ENCODE assay signal across 18 cellular contexts in the genomic region with DNA sequence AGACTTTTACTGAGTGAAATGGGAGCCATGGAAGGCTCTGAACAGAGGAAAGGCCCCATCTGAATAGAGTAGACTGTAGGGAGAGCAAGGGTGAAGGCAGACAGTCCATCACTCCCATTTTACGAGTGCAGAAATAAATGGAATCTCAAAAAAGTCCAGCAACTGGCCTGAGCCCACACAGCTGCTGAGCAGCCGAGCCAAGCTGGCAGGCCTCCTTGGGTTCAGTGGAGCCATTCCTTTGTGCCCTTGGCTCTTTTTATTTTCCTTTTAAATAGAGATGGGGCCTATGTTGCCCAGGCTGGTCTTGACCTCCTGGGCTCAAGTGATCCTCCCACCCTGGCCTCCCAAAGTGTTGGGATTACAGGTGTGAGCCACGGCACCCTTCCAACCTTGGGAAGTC. TPM values are rescaled to one million over a fixed set of nuclear protein-coding genes. Genes with fewer than 3 reads are reported as not detected.
DNase-seq lines count a peak whose midpoint lies in the region; ATAC-seq and TF ChIP-seq lines count a peak whose summit lies in the region.
"Had no signal": no experiment of that assay in that cellular context is flagged by ENCODE, and none has a peak within 500 bp of the region (broad histone marks: within the 10 kb centered on the region; RNA-seq: fewer than 3 reads in every experiment).

No MANE protein-coding gene starts in this region.

- ATAC-seq in GM23338 = no peak
- no peak for ATAC-seq in body of pancreas
- ATAC-seq in GM18868 (IDR thresholded peaks at IDR 0.05; ENCODE audit: unreplicated experiment) = no peak

- no peak for TF ChIP-seq EP300 in esophagus muscularis mucosa (IDR thresholded peaks at IDR 0.05)

- no peaks in the 10 kb centered on the region for H3K9me3 ChIP-seq in body of pancreas
- no peaks in the 10 kb centered on the region for H3K9me3 ChIP-seq in esophagus muscularis mucosa
- H3K9me3 ChIP-seq: A549 had no signal

- H3K27me3 Mint-ChIP-seq in GM23338 (ENCODE audit: insufficient read depth, low read depth, poor library complexity) = peaks cover 4% of the 10 kb centered on the region
- H3K27me3 Mint-ChIP-seq in mesothelial cell of epicardium (ENCODE audit: low read depth) = peaks cover 71% of the 10 kb centered on the region

- 0 out of 2 replicates have a peak, but pooled peaks cover 9% of the 10 kb centered on the region for H4K20me1 ChIP-seq in GM23338 (replicated peaks; ENCODE audit: insufficient read depth)

- peaks cover 15% of the 10 kb centered on the region for H3K27me3 ChIP-seq in GM23338 (ENCODE audit: insufficient read depth)
- no peaks in the 10 kb centered on the region for H3K27me3 ChIP-seq in body of pancreas
- H3K27me3 ChIP-seq in esophagus muscularis mucosa = peaks cover 0 to 69% (median 21%) of the 10 kb centered on the region in 4 donors

- H3K79me2 ChIP-seq in GM23338 (replicated peaks; ENCODE audit: insufficient read depth) = no peaks in the 10 kb centered on the region

- H3K4me1 Mint-ChIP-seq in GM23338 (no peaks in the 10 kb centered on the region), mesothelial cell of epicardium (peaks cover 7% of the 10 kb centered on the region)
- H3K4me1 Mint-ChIP-seq: CD14-positive monocyte had no signal

- H3K9me3 Mint-ChIP-seq in GM23338 (peaks cover 86% of the 10 kb centered on the region), mesothelial cell of epicardium (no peaks in the 10 kb centered on the region)
- H3K9me3 Mint-ChIP-seq: HFFc6 had no signal

- TF ChIP-seq POLR2A in body of pancreas (IDR thresholded peaks at IDR 0.05) (no peak), esophagus muscularis mucosa (IDR thresholded peaks at IDR 0.05; ENCODE audit: low read depth) (no peak)

- DNase-seq in GM23338 (ENCODE audit: low spot score) (no peak), body of pancreas (no peak), mesothelial cell of epicardium (ENCODE audit: low spot score in 2 of 2, unreplicated experiment in 2 of 2) (no peak), substantia nigra (lab: John Stamatoyannopoulos, UW) (peak in 8 of 49 donors; percentile 5 to 40 (median 15)), cerebellum (ENCODE audit: low spot score) (no peak), esophagus muscularis mucosa (ENCODE audit: extremely low spot score) (no peak)
- DNase-seq: COR-L47, HFFc6, KG1, NCI-H1092 treated with DMSO at 0.1 percent for 48 hours, NCI-H1694, NCI-H2107, NCI-H748 treated with DMSO at 0.1 percent for 48 hours, PC-3 had no signal

- intact Hi-C loops in body of pancreas (cut with DNase I) = no loop called here
- intact Hi-C loops in esophagus muscularis mucosa (cut with DNase I) = no loop called here

- H3K4me3 Mint-ChIP-seq in GM23338 (no peak overlapping the region), mesothelial cell of epicardium (peak overlapping the region; percentile 43)
- H3K4me3 Mint-ChIP-seq: HFFc6 had no signal

- no peaks in the 10 kb centered on the region for H3K9me2 ChIP-seq in GM23338 (ENCODE audit: insufficient read depth)

- H3K27ac ChIP-seq in GM23338 (ENCODE audit: low read depth) (no peak overlapping the region), body of pancreas (peak overlapping the region in 3 of 4 donors; percentile 84 to 96 (median 92)), substantia nigra (ENCODE audit: low read depth, low read length, poor library complexity, severe bottlenecking) (peak overlapping the region; percentile 97), esophagus muscularis mucosa (replicated peaks in 1 of 4) (no peak overlapping the region)
- H3K27ac ChIP-seq: A549 had no signal

- H3K36me3 ChIP-seq in GM23338 (ENCODE audit: insufficient read depth) (no peaks in the 10 kb centered on the region), body of pancreas (replicated peaks in 1 of 2; ENCODE audit: insufficient read depth in 1 of 2, low read depth in 2 of 2) (no peaks in the 10 kb centered on the region), esophagus muscularis mucosa (no peaks in the 10 kb centered on the region)

- H3K4me2 ChIP-seq in GM23338 = peak overlapping the region; percentile 97

- H3K27ac Mint-ChIP-seq in GM23338 (no peak overlapping the region), mesothelial cell of epicardium (no peak overlapping the region)
- H3K27ac Mint-ChIP-seq: CD14-positive monocyte, HFFc6 had no signal

- TF ChIP-seq CTCF in GM23338 (conservative IDR thresholded peaks at IDR 0.05; ENCODE audit: low read depth in 2 of 2) = no peak
- no peak for TF ChIP-seq CTCF in body of pancreas (IDR thresholded peaks at IDR 0.05)
- TF ChIP-seq CTCF in mesothelial cell of epicardium (IDR thresholded peaks at IDR 0.05; ENCODE audit: unreplicated experiment) = no peak
- TF ChIP-seq CTCF in esophagus muscularis mucosa (IDR thresholded peaks at IDR 0.05) = no peak

- H3K4me1 ChIP-seq in GM23338 (ENCODE audit: insufficient read depth) (peaks cover 4% of the 10 kb centered on the region; the same call in 1 of the 2 replicates), body of pancreas (peaks cover 46% of the 10 kb centered on the region), esophagus muscularis mucosa (peaks cover 22 to 50% (median 37%) of the 10 kb centered on the region in 4 donors)

- peaks cover 11% of the 10 kb centered on the region; the same call in 1 of the 2 replicates for H3F3A ChIP-seq in GM23338 (replicated peaks; ENCODE audit: low read depth)

- peaks cover 45% of the 10 kb centered on the region for H3K36me3 Mint-ChIP-seq in GM23338 (ENCODE audit: low read depth)
- no peaks in the 10 kb centered on the region for H3K36me3 Mint-ChIP-seq in mesothelial cell of epicardium
- H3K36me3 Mint-ChIP-seq: CD14-positive monocyte had no signal

- H3K4me3 ChIP-seq in GM23338 = peak overlapping the region; percentile 84
- no peak overlapping the region for H3K4me3 ChIP-seq in body of pancreas
- no peak overlapping the region for H3K4me3 ChIP-seq in esophagus muscularis mucosa

- H2AFZ ChIP-seq in GM23338 = peak overlapping the region; percentile 95

- 80 to 95% methylated on average over 3 of the region's 3 CpGs for WGBS in body of pancreas, 2 donors
- 68% methylated on average over 3 of the region's 3 CpGs for WGBS in esophagus muscularis mucosa

RNA-seq across cellular contexts. Expression of gene MYH14, which starts 1.0 kb away (rescaled TPM):
- total RNA-seq in GM23338 (2014; rRNA removed; shearing (Covaris generic)) = 25.5 and 27.3 TPM in 2 replicates
- 27.5 and 29.1 TPM in 2 replicates for polyA plus RNA-seq in GM23338 (2016; fragmentation: Nextera tagmentation; extraction: Ambion mirVana)
- total RNA-seq in body of pancreas (10 to 100 TPM; 40.9 to 61.2 TPM), mesothelial cell of epicardium (52.3 to 56.6 TPM (median 53.8 TPM) in 3 replicates), cerebellum (2.6 TPM), esophagus muscularis mucosa (10 to 100 TPM in 1 of 4 donors, 1 to 10 TPM in 3; 2.5 to 10.1 (median 5.3) TPM)
- total RNA-seq: MCF 10A had no signal
- polyA plus RNA-seq: CD14-positive monocyte had no signal

RNA-seq across cellular contexts. Expression of gene IZUMO2, which starts 39.3 kb away (rescaled TPM):
- total RNA-seq in GM23338 (2014; rRNA removed; shearing (Covaris generic)) = 3.1 TPM in 1 of 2 replicates, not detected in the other
- polyA plus RNA-seq in GM23338 (2016; fragmentation: Nextera tagmentation; extraction: Ambion mirVana) = 5.0 and 6.2 TPM in 2 replicates
- total RNA-seq in body of pancreas (not detected), mesothelial cell of epicardium (not detected in 3 replicates), cerebellum (not detected), esophagus muscularis mucosa (not detected)
- total RNA-seq: HFFc6, MCF 10A, PC-3 had no signal
- polyA plus RNA-seq: A549, CD14-positive monocyte had no signal

Comparison
In these comparisons a context has a peak if more than half of its experiments do, and no peak if none do; other contexts are left out.
1. H3K27ac ChIP-seq: peak in body of pancreas (3 of 4) and substantia nigra (single experiment); none in GM23338 (single experiment) and esophagus muscularis mucosa (0 of 4).